ENCODE assay signal across 8 cellular contexts in genomic region chr19:5048091-5048726, GRCh38.
DNase-seq lines count a peak whose midpoint lies in the region; ATAC-seq, FAIRE-seq and TF ChIP-seq lines count a peak whose summit lies in the region.

No MANE protein-coding gene starts in this region.

- ATAC-seq in A549: peak; percentile 74 to 88
- ATAC-seq in GM19023 (IDR thresholded peaks at IDR 0.05; ENCODE audit: unreplicated experiment): no peak

- H3K36me3 ChIP-seq in colonic mucosa: no peaks in the 10 kb centered on the region

- TF ChIP-seq POLR2A in A549 (IDR thresholded peaks at IDR 0.05; ENCODE audit: low read length): no peak
- TF ChIP-seq POLR2A in lower leg skin (IDR thresholded peaks at IDR 0.05): no peak

- no peaks in the 10 kb centered on the region for H3K27me3 Mint-ChIP-seq in activated CD4-positive, alpha-beta T cell treated with anti-CD3 and anti-CD28 coated beads, Interleukin-2, amount 10 ng/mL, durations not matched to agents 7 days and 5 days

- H3K4me3 ChIP-seq in A549 (0 out of 3 replicates have a peak overlapping the region, but pooled peaks have one; percentile 21), GM12875 (ENCODE audit: low read depth, low read length) (no peak overlapping the region), colonic mucosa (no peak overlapping the region), lower leg skin (ENCODE audit: low read depth, poor library complexity, severe bottlenecking) (no peak overlapping the region)

- POLR2A ChIA-PET in A549 (lab: Yijun Ruan, JAX): interaction anchor here (0.7 kb wide), 1 partner anchor 285 kb away, joined by 3 read pairs; no protein-coding TSS in a partner anchor
- POLR2A ChIA-PET in activated CD4-positive, alpha-beta T cell treated with anti-CD3 and anti-CD28 coated beads, Interleukin-2, amount 10 ng/mL, durations not matched to agents 7 days and 5 days (lab: Charles Lee): no interaction called here

- H3K4me2 ChIP-seq in A549: peak overlapping the region; percentile 92

- WGBS in A549 (ENCODE audit: missing lambda C conversion rate): 41% methylated on average over 6 of the region's 44 CpGs
- 16 to 18% methylated on average over 22 to 29 of the region's 44 CpGs for WGBS in lower leg skin, 2 donors

- no peak overlapping the region for H3K4me3 Mint-ChIP-seq in activated CD4-positive, alpha-beta T cell treated with anti-CD3 and anti-CD28 coated beads, Interleukin-2, amount 10 ng/mL, durations not matched to agents 7 days and 5 days

- H3K36me3 Mint-ChIP-seq in activated CD4-positive, alpha-beta T cell treated with anti-CD3 and anti-CD28 coated beads, Interleukin-2, amount 10 ng/mL, durations not matched to agents 7 days and 5 days (ENCODE audit: low read depth): no peaks in the 10 kb centered on the region

- DNase-seq in A549 (ENCODE audit: low read depth in 1 of 2, low spot score in 1 of 2) (peak; percentile 70 to 86), NCI-H2227 (lab: John Stamatoyannopoulos, UW; ENCODE audit: unreplicated experiment) (peak; percentile 85), colonic mucosa (peak; percentile 85), lower leg skin (ENCODE audit: low spot score in 2 of 2) (peak; percentile 81 to 97)
- DNase-seq in activated CD4-positive, alpha-beta T cell treated with anti-CD3 and anti-CD28 coated beads, Interleukin-2, amount 10 ng/mL, durations not matched to agents 7 days and 5 days: peak; percentile 60
- DNase-seq in stimulated activated CD4-positive, alpha-beta T cell treated with anti-CD3 and anti-CD28 coated beads, TNF-alpha, amount 100 ng/mL, for 1 hour (ENCODE audit: low read depth in 3 of 3, low spot score in 1 of 3): peak in 2 of 3 donors; percentile 34 to 48

- no peaks in the 10 kb centered on the region for H3K9me3 Mint-ChIP-seq in activated CD4-positive, alpha-beta T cell treated with anti-CD3 and anti-CD28 coated beads, Interleukin-2, amount 10 ng/mL, durations not matched to agents 7 days and 5 days

- TF ChIP-seq RAD21 in A549 (conservative IDR thresholded peaks at IDR 0.05 in 1 of 2, IDR thresholded peaks at IDR 0.05 in 1 of 2): peak; percentile 90 to 94

- H3K27ac Mint-ChIP-seq in activated CD4-positive, alpha-beta T cell treated with anti-CD3 and anti-CD28 coated beads, Interleukin-2, amount 10 ng/mL, durations not matched to agents 7 days and 5 days: no peak overlapping the region

- no peak for TF ChIP-seq EP300 in A549 (IDR thresholded peaks at IDR 0.05)

- H3K9me3 ChIP-seq in A549: no peaks in the 10 kb centered on the region
- H3K9me3 ChIP-seq in colonic mucosa: no peaks in the 10 kb centered on the region

- H3K27me3 ChIP-seq in colonic mucosa: no peaks in the 10 kb centered on the region

- peak overlapping the region; percentile 94 to 98 for H3K27ac ChIP-seq in A549
- peak overlapping the region; percentile 75 for H3K27ac ChIP-seq in colonic mucosa

- H3K4me1 ChIP-seq in A549 (peaks cover 50% of the 10 kb centered on the region), colonic mucosa (peaks cover 31% of the 10 kb centered on the region)

- no peak for FAIRE-seq in A549 (lab: Jason Lieb, UNC)

- intact Hi-C loops in colonic mucosa (cut with DNase I) (loop anchor here (10.0 kb wide), 1 partner anchor 517 kb away; the partner anchor contains the start of gene TINCR), lower leg skin (cut with DNase I; ENCODE audit: low total_unique reads) (loop anchor here (5.0 to 10.0 kb wide), 2 partner anchors 514 to 637 kb away; partner anchors contain the start of genes HSD11B1L and MICOS13)

- TF ChIP-seq CTCF in A549 (IDR thresholded peaks at IDR 0.05) (peak; percentile 74), GM12875 (IDR thresholded peaks at IDR 0.05; ENCODE audit: borderline replicate concordance, insufficient read depth, low read depth, low read length) (peak; percentile 100), colonic mucosa (IDR thresholded peaks at IDR 0.05) (peak; percentile 99), lower leg skin (IDR thresholded peaks at IDR 0.05) (peak in 1 of 3 donors; percentile 98)

- no peaks in the 10 kb centered on the region for H3K4me1 Mint-ChIP-seq in activated CD4-positive, alpha-beta T cell treated with anti-CD3 and anti-CD28 coated beads, Interleukin-2, amount 10 ng/mL, durations not matched to agents 7 days and 5 days

- peak overlapping the region; percentile 37 to 46 for H3K9ac ChIP-seq in colonic mucosa (ENCODE audit: low read depth in 2 of 2, low read length in 2 of 2)

- CTCF ChIA-PET in A549 (lab: Yijun Ruan, JAX): interaction anchor here (0.6 to 4.0 kb wide), 54 partner anchors 9 to 675 kb away, joined by 3 to 22 read pairs (median 3); partner anchors contain the start of gene PTPRS
- CTCF ChIA-PET in activated CD4-positive, alpha-beta T cell treated with anti-CD3 and anti-CD28 coated beads, Interleukin-2, amount 10 ng/mL, durations not matched to agents 7 days and 5 days (lab: Charles Lee): interaction anchor here (1.3 to 1.6 kb wide), 3 partner anchors 14 to 530 kb away, joined by 3 to 4 read pairs (median 3); no protein-coding TSS in a partner anchor

TF ChIP-seq in A549, 52 proteins besides CTCF, POLR2A, EP300 and RAD21 (continues in another document):
- no peak for TF ChIP-seq ESRRA (IDR thresholded peaks at IDR 0.05; ENCODE audit: borderline replicate concordance, low read length)
- peak; percentile 23; the same call in 1 of the 2 replicates for TF ChIP-seq E2F6 (IDR thresholded peaks at IDR 0.05; ENCODE audit: borderline replicate concordance, low read depth)
- no peak for TF ChIP-seq NFE2L2 (conservative IDR thresholded peaks at IDR 0.05; ENCODE audit: low read length)
- TF ChIP-seq SMC3 (IDR thresholded peaks at IDR 0.05): peak; percentile 76
- no peak for TF ChIP-seq ZFP36 (IDR thresholded peaks at IDR 0.05; ENCODE audit: borderline replicate concordance, partially characterized antibody)
- TF ChIP-seq POLR2AphosphoS2 (conservative IDR thresholded peaks at IDR 0.05; ENCODE audit: low read length): no peak
- TF ChIP-seq MAX (IDR thresholded peaks at IDR 0.05): peak; percentile 82
- TF ChIP-seq MAZ (IDR thresholded peaks at IDR 0.05; ENCODE audit: borderline replicate concordance, low read depth, low read length): no peak
- TF ChIP-seq MAFK (IDR thresholded peaks at IDR 0.05; ENCODE audit: partially characterized antibody): no peak
- no peak for TF ChIP-seq HMGXB4 (CRISPR knock-in tag; IDR thresholded peaks at IDR 0.05; ENCODE audit: borderline replicate concordance)
- 0 out of 5 replicates have a peak, but pooled peaks of 1 of the 2 experiments have one; percentile 11 for TF ChIP-seq JUN (IDR thresholded peaks at IDR 0.05)
- TF ChIP-seq, protein P1, sequence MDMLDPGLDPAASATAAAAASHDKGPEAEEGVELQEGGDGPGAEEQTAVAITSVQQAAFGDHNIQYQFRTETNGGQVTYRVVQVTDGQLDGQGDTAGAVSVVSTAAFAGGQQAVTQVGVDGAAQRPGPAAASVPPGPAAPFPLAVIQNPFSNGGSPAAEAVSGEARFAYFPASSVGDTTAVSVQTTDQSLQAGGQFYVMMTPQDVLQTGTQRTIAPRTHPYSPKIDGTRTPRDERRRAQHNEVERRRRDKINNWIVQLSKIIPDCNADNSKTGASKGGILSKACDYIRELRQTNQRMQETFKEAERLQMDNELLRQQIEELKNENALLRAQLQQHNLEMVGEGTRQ (IDR thresholded peaks at IDR 0.05): peak; percentile 52
- TF ChIP-seq CHD4 (IDR thresholded peaks at IDR 0.05; ENCODE audit: borderline replicate concordance): no peak
